1 cellular context compared by ENCODE assay signal in the genomic region with DNA sequence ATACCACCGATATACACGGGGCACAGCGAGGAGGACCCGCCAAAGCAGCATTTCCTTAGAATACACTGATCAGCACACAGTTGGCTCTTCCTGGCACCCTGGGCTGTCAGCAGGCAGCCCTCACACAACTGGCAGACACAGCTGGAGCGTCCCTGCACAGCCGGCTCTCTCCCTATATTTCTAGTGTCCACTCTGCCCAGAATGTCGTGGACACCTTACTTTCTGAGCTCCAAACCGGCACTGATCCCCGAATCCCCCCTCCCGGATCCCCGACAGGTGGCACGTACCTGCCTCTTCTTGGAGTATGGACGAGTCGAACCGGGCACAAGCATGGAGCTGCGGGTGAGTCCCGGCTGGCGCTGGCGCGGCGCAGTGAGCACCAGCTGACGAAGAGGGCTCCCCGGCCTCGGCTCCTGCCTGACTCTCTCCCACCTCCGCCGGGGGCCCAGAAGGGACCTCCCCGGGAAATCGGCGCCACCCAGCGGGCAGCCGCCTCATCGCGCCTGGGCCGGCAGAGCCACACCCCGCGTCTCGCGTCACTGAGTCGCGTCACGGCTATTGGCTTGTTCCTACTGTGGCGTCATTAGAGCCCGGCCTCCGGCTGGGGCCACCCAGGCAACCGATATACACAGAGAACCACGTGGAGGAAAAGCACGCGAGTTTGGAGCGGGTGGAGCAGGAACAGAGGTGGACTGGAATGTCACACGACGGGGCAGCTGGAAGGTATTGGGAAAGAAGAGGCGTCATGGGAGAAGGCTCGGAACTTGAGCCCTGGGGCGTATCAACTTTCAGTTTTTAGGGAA.
TF ChIP-seq lines count a peak whose summit lies in the region.

A gene with protein sequence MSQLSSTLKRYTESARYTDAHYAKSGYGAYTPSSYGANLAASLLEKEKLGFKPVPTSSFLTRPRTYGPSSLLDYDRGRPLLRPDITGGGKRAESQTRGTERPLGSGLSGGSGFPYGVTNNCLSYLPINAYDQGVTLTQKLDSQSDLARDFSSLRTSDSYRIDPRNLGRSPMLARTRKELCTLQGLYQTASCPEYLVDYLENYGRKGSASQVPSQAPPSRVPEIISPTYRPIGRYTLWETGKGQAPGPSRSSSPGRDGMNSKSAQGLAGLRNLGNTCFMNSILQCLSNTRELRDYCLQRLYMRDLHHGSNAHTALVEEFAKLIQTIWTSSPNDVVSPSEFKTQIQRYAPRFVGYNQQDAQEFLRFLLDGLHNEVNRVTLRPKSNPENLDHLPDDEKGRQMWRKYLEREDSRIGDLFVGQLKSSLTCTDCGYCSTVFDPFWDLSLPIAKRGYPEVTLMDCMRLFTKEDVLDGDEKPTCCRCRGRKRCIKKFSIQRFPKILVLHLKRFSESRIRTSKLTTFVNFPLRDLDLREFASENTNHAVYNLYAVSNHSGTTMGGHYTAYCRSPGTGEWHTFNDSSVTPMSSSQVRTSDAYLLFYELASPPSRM (minus strand): TSS at position 505 of the 803 bp plus-strand sequence. CDS start 8,210 bp downstream, outside the sequence.

TF ChIP-seq in WTC11, 78 proteins besides CTCF, POLR2A, EP300 and RAD21 (continued from another document and continues in another):
- TF ChIP-seq, protein P1, sequence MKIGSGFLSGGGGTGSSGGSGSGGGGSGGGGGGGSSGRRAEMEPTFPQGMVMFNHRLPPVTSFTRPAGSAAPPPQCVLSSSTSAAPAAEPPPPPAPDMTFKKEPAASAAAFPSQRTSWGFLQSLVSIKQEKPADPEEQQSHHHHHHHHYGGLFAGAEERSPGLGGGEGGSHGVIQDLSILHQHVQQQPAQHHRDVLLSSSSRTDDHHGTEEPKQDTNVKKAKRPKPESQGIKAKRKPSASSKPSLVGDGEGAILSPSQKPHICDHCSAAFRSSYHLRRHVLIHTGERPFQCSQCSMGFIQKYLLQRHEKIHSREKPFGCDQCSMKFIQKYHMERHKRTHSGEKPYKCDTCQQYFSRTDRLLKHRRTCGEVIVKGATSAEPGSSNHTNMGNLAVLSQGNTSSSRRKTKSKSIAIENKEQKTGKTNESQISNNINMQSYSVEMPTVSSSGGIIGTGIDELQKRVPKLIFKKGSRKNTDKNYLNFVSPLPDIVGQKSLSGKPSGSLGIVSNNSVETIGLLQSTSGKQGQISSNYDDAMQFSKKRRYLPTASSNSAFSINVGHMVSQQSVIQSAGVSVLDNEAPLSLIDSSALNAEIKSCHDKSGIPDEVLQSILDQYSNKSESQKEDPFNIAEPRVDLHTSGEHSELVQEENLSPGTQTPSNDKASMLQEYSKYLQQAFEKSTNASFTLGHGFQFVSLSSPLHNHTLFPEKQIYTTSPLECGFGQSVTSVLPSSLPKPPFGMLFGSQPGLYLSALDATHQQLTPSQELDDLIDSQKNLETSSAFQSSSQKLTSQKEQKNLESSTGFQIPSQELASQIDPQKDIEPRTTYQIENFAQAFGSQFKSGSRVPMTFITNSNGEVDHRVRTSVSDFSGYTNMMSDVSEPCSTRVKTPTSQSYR (CRISPR knock-in tag; IDR thresholded peaks at IDR 0.05): no peak
- TF ChIP-seq GABPB1 (CRISPR knock-in tag; IDR thresholded peaks at IDR 0.05): peak; percentile 46; the same call in 1 of the 2 replicates
- TF ChIP-seq, protein P2, sequence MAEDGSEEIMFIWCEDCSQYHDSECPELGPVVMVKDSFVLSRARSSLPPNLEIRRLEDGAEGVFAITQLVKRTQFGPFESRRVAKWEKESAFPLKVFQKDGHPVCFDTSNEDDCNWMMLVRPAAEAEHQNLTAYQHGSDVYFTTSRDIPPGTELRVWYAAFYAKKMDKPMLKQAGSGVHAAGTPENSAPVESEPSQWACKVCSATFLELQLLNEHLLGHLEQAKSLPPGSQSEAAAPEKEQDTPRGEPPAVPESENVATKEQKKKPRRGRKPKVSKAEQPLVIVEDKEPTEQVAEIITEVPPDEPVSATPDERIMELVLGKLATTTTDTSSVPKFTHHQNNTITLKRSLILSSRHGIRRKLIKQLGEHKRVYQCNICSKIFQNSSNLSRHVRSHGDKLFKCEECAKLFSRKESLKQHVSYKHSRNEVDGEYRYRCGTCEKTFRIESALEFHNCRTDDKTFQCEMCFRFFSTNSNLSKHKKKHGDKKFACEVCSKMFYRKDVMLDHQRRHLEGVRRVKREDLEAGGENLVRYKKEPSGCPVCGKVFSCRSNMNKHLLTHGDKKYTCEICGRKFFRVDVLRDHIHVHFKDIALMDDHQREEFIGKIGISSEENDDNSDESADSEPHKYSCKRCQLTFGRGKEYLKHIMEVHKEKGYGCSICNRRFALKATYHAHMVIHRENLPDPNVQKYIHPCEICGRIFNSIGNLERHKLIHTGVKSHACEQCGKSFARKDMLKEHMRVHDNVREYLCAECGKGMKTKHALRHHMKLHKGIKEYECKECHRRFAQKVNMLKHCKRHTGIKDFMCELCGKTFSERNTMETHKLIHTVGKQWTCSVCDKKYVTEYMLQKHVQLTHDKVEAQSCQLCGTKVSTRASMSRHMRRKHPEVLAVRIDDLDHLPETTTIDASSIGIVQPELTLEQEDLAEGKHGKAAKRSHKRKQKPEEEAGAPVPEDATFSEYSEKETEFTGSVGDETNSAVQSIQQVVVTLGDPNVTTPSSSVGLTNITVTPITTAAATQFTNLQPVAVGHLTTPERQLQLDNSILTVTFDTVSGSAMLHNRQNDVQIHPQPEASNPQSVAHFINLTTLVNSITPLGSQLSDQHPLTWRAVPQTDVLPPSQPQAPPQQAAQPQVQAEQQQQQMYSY (CRISPR knock-in tag; IDR thresholded peaks at IDR 0.05): no peak
- no peak for TF ChIP-seq OVOL2 (CRISPR knock-in tag; IDR thresholded peaks at IDR 0.05; ENCODE audit: borderline replicate concordance)
- 0 out of 2 replicates have a peak, but pooled peaks have one; percentile 37 for TF ChIP-seq ZNF232 (CRISPR knock-in tag; IDR thresholded peaks at IDR 0.05)
- TF ChIP-seq ELF4 (CRISPR knock-in tag; IDR thresholded peaks at IDR 0.05; ENCODE audit: low read depth): no peak
- no peak for TF ChIP-seq CREB1 (CRISPR knock-in tag; IDR thresholded peaks at IDR 0.05)
- TF ChIP-seq ZNF219 (CRISPR knock-in tag; IDR thresholded peaks at IDR 0.05; ENCODE audit: borderline replicate concordance): no peak
- no peak for TF ChIP-seq TEAD1 (CRISPR knock-in tag; IDR thresholded peaks at IDR 0.05)
- no peak for TF ChIP-seq NFE2L1 (CRISPR knock-in tag; IDR thresholded peaks at IDR 0.05)
- TF ChIP-seq, protein P3, sequence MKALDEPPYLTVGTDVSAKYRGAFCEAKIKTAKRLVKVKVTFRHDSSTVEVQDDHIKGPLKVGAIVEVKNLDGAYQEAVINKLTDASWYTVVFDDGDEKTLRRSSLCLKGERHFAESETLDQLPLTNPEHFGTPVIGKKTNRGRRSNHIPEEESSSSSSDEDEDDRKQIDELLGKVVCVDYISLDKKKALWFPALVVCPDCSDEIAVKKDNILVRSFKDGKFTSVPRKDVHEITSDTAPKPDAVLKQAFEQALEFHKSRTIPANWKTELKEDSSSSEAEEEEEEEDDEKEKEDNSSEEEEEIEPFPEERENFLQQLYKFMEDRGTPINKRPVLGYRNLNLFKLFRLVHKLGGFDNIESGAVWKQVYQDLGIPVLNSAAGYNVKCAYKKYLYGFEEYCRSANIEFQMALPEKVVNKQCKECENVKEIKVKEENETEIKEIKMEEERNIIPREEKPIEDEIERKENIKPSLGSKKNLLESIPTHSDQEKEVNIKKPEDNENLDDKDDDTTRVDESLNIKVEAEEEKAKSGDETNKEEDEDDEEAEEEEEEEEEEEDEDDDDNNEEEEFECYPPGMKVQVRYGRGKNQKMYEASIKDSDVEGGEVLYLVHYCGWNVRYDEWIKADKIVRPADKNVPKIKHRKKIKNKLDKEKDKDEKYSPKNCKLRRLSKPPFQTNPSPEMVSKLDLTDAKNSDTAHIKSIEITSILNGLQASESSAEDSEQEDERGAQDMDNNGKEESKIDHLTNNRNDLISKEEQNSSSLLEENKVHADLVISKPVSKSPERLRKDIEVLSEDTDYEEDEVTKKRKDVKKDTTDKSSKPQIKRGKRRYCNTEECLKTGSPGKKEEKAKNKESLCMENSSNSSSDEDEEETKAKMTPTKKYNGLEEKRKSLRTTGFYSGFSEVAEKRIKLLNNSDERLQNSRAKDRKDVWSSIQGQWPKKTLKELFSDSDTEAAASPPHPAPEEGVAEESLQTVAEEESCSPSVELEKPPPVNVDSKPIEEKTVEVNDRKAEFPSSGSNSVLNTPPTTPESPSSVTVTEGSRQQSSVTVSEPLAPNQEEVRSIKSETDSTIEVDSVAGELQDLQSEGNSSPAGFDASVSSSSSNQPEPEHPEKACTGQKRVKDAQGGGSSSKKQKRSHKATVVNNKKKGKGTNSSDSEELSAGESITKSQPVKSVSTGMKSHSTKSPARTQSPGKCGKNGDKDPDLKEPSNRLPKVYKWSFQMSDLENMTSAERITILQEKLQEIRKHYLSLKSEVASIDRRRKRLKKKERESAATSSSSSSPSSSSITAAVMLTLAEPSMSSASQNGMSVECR (CRISPR knock-in tag; IDR thresholded peaks at IDR 0.05; ENCODE audit: borderline replicate concordance): peak; percentile 88; the same call in 1 of the 2 replicates
- no peak for TF ChIP-seq ZNF317 (CRISPR knock-in tag; IDR thresholded peaks at IDR 0.05; ENCODE audit: borderline replicate concordance, low read depth)
- TF ChIP-seq, protein P4, sequence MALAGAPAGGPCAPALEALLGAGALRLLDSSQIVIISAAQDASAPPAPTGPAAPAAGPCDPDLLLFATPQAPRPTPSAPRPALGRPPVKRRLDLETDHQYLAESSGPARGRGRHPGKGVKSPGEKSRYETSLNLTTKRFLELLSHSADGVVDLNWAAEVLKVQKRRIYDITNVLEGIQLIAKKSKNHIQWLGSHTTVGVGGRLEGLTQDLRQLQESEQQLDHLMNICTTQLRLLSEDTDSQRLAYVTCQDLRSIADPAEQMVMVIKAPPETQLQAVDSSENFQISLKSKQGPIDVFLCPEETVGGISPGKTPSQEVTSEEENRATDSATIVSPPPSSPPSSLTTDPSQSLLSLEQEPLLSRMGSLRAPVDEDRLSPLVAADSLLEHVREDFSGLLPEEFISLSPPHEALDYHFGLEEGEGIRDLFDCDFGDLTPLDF (CRISPR knock-in tag; IDR thresholded peaks at IDR 0.05): no peak
- TF ChIP-seq, protein P5, sequence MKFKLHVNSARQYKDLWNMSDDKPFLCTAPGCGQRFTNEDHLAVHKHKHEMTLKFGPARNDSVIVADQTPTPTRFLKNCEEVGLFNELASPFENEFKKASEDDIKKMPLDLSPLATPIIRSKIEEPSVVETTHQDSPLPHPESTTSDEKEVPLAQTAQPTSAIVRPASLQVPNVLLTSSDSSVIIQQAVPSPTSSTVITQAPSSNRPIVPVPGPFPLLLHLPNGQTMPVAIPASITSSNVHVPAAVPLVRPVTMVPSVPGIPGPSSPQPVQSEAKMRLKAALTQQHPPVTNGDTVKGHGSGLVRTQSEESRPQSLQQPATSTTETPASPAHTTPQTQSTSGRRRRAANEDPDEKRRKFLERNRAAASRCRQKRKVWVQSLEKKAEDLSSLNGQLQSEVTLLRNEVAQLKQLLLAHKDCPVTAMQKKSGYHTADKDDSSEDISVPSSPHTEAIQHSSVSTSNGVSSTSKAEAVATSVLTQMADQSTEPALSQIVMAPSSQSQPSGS (CRISPR knock-in tag; IDR thresholded peaks at IDR 0.05; ENCODE audit: borderline replicate concordance, low read depth): no peak
- TF ChIP-seq, protein P6, sequence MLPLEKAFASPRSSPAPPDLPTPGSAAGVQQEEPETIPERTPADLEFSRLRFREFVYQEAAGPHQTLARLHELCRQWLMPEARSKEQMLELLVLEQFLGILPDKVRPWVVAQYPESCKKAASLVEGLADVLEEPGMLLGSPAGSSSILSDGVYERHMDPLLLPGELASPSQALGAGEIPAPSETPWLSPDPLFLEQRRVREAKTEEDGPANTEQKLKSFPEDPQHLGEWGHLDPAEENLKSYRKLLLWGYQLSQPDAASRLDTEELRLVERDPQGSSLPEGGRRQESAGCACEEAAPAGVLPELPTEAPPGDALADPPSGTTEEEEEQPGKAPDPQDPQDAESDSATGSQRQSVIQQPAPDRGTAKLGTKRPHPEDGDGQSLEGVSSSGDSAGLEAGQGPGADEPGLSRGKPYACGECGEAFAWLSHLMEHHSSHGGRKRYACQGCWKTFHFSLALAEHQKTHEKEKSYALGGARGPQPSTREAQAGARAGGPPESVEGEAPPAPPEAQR (CRISPR knock-in tag; IDR thresholded peaks at IDR 0.05): no peak
- no peak; the same call in 1 of the 2 replicates for TF ChIP-seq ATF1 (CRISPR knock-in tag; IDR thresholded peaks at IDR 0.05)
- peak; percentile 77; the same call in 1 of the 2 replicates for TF ChIP-seq CREM (CRISPR knock-in tag; IDR thresholded peaks at IDR 0.05)
- TF ChIP-seq PRRX2 (CRISPR knock-in tag; IDR thresholded peaks at IDR 0.05): no peak
- TF ChIP-seq SMAD3 (CRISPR knock-in tag; IDR thresholded peaks at IDR 0.05; ENCODE audit: borderline replicate concordance): no peak
- TF ChIP-seq IRF2 (CRISPR knock-in tag; IDR thresholded peaks at IDR 0.05; ENCODE audit: borderline replicate concordance, low read depth): no peak
- TF ChIP-seq, protein P7, sequence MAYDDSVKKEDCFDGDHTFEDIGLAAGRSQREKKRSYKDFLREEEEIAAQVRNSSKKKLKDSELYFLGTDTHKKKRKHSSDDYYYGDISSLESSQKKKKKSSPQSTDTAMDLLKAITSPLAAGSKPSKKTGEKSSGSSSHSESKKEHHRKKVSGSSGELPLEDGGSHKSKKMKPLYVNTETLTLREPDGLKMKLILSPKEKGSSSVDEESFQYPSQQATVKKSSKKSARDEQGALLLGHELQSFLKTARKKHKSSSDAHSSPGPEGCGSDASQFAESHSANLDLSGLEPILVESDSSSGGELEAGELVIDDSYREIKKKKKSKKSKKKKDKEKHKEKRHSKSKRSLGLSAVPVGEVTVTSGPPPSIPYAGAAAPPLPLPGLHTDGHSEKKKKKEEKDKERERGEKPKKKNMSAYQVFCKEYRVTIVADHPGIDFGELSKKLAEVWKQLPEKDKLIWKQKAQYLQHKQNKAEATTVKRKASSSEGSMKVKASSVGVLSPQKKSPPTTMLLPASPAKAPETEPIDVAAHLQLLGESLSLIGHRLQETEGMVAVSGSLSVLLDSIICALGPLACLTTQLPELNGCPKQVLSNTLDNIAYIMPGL (CRISPR knock-in tag; IDR thresholded peaks at IDR 0.05): peak; percentile 95
- TF ChIP-seq FOXP1 (CRISPR knock-in tag; IDR thresholded peaks at IDR 0.05; ENCODE audit: borderline replicate concordance): 0 out of 2 replicates have a peak, but pooled peaks have one; percentile 52
- TF ChIP-seq, protein P8, sequence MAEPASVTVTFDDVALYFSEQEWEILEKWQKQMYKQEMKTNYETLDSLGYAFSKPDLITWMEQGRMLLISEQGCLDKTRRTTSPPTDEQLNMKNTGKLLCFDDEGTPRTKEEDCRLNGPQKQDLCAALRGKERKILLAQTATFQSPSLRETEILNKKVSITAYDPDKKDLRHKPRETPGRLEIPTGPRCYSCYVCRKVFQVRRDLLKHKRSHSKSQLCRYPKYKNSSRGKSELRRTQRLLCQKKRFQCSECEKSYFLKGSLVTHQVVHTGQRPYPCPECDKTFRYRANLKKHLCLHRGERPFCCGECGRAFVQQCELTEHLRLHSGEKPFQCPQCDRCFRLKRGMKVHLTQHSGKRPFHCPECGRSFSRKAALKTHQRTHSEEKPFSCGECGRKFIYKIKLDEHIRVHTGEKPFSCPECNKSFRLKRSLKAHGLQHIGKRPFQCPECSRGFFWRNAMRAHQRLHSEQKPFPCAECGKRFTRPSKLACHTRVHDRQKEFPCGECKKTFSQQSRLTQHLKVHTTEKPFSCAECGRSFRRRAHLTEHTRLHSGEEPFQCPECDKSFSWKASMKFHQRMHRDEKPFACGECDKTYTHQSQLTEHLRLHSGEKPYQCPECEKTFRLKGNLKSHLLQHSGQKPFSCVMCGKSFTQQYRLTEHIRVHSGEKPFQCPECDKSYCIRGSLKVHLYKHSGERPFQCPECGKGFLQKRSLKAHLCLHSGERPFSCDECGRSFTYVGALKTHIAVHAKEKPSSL (CRISPR knock-in tag; conservative IDR thresholded peaks at IDR 0.05): no peak
- no peak for TF ChIP-seq NR1H2 (CRISPR knock-in tag; IDR thresholded peaks at IDR 0.05)
- TF ChIP-seq NR3C1 (CRISPR knock-in tag; conservative IDR thresholded peaks at IDR 0.05; ENCODE audit: low read depth): no peak
- TF ChIP-seq MYBL2 (CRISPR knock-in tag; IDR thresholded peaks at IDR 0.05): no peak
- TF ChIP-seq ZNF671 (CRISPR knock-in tag; IDR thresholded peaks at IDR 0.05): no peak
- peak; percentile 55 for TF ChIP-seq NFYB (CRISPR knock-in tag; conservative IDR thresholded peaks at IDR 0.05; ENCODE audit: low read depth)
- no peak for TF ChIP-seq TEAD4 (CRISPR knock-in tag; IDR thresholded peaks at IDR 0.05)
- TF ChIP-seq RELA (CRISPR knock-in tag; IDR thresholded peaks at IDR 0.05; ENCODE audit: borderline replicate concordance): no peak
- no peak for TF ChIP-seq JAZF1 (CRISPR knock-in tag; IDR thresholded peaks at IDR 0.05)
